ENCODE assay signal across 9 cellular contexts in the genomic region with DNA sequence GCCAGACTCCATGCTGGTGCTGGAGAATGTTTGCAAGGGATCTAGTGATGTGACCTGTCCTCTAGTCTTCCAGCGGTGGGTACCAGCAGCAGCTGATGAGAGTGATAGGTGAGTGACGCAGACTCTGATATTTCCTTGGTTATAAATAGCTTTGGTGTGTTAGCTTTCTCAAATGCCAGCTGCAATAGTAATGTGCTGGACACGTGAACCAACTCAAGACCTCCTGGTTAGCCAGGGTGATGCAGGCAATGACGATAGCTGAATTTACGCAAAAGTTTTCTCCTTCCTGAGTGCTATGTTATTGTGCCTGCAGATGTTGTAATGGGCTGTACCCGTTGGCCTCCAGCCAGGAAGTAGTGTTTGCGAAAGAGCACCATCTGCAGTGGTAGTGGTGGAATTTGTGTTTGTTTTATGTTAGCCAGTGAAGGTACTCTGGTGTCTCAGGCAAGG.
DNase-seq lines count a peak whose midpoint lies in the region; ATAC-seq lines count a peak whose summit lies in the region.
"Had no signal": no experiment of that assay in that cellular context is flagged by ENCODE, and none has a peak within 500 bp of the region (broad histone marks: within the 10 kb centered on the region; RNA-seq: fewer than 3 reads in every experiment).

No MANE protein-coding gene starts in this region.

- peaks cover 0 to 4% (median 0%) of the 10 kb centered on the region in 5 donors for H3K36me3 Mint-ChIP-seq in naive thymus-derived CD4-positive, alpha-beta T cell

- peak; percentile 90 for ATAC-seq in naive thymus-derived CD4-positive, alpha-beta T cell
- ATAC-seq in HG02571 (IDR thresholded peaks at IDR 0.05; ENCODE audit: unreplicated experiment) = no peak
- no peak for ATAC-seq in GM21423 (IDR thresholded peaks at IDR 0.05; ENCODE audit: unreplicated experiment)
- no peak for ATAC-seq in GM18870 (IDR thresholded peaks at IDR 0.05; ENCODE audit: unreplicated experiment)

- H3K4me1 ChIP-seq in naive thymus-derived CD4-positive, alpha-beta T cell (ENCODE audit: control insufficient read depth in 2 of 2, insufficient read depth in 2 of 2, low read length in 2 of 2) = no peaks in the 10 kb centered on the region

- intact Hi-C loops in naive thymus-derived CD4-positive, alpha-beta T cell (cut with micrococcal nuclease) = no loop called here

- H3K4me3 Mint-ChIP-seq in naive thymus-derived CD4-positive, alpha-beta T cell = no peak overlapping the region

- H3K27ac ChIP-seq in naive thymus-derived CD4-positive, alpha-beta T cell (ENCODE audit: low read depth, low read length) = no peak overlapping the region

- CTCF ChIA-PET in naive thymus-derived CD4-positive, alpha-beta T cell (lab: Charles Lee) = no interaction called here

- H3K4me1 Mint-ChIP-seq in naive thymus-derived CD4-positive, alpha-beta T cell = peaks cover 0 to 1% (median 0%) of the 10 kb centered on the region in 7 donors

- no peaks in the 10 kb centered on the region for H3K27me3 ChIP-seq in naive thymus-derived CD4-positive, alpha-beta T cell (ENCODE audit: control insufficient read depth in 2 of 2, insufficient read depth in 2 of 2, low read length in 2 of 2)

- peaks cover 0 to 13% (median 0%) of the 10 kb centered on the region in 3 experiments for H3K9me3 ChIP-seq in naive thymus-derived CD4-positive, alpha-beta T cell (ENCODE audit: control insufficient read depth in 2 of 3, low read length in 3 of 3)

- POLR2A ChIA-PET in naive thymus-derived CD4-positive, alpha-beta T cell (lab: Charles Lee) = interaction anchor here (0.6 kb wide), 1 partner anchor 657 kb away, joined by 3 read pairs; no protein-coding TSS in a partner anchor

- no peaks in the 10 kb centered on the region for H3K36me3 ChIP-seq in naive thymus-derived CD4-positive, alpha-beta T cell (ENCODE audit: control insufficient read depth in 2 of 3, insufficient read depth in 3 of 3, low read length in 3 of 3)

- H3K27me3 Mint-ChIP-seq in naive thymus-derived CD4-positive, alpha-beta T cell = peaks cover 0 to 12% (median 6%) of the 10 kb centered on the region in 5 donors

- no peak overlapping the region for H3K4me3 ChIP-seq in naive thymus-derived CD4-positive, alpha-beta T cell (ENCODE audit: low read length)

- peaks cover 6 to 31% (median 19%) of the 10 kb centered on the region in 11 donors for H3K9me3 Mint-ChIP-seq in naive thymus-derived CD4-positive, alpha-beta T cell

- DNase-seq in COLO668 (lab: John Stamatoyannopoulos, UW; ENCODE audit: unreplicated experiment) (peak; percentile 86), NCI-H2171 (lab: John Stamatoyannopoulos, UW) (peak; percentile 0), dedifferentiated amniotic fluid mesenchymal stem cell (ENCODE audit: extremely low spot score) (peak; percentile 45), NCI-H2227 treated with DMSO at 0.1 percent for 48 hours (lab: John Stamatoyannopoulos, UW) (no peak)
- DNase-seq in naive thymus-derived CD4-positive, alpha-beta T cell = peak in 1 of 9 donors; percentile 20
- DNase-seq: NCI-H1092 had no signal

- H3K27ac Mint-ChIP-seq in naive thymus-derived CD4-positive, alpha-beta T cell = no peak overlapping the region
